Comparison of ENCODE assay signal across 30 cellular contexts in the genomic region with DNA sequence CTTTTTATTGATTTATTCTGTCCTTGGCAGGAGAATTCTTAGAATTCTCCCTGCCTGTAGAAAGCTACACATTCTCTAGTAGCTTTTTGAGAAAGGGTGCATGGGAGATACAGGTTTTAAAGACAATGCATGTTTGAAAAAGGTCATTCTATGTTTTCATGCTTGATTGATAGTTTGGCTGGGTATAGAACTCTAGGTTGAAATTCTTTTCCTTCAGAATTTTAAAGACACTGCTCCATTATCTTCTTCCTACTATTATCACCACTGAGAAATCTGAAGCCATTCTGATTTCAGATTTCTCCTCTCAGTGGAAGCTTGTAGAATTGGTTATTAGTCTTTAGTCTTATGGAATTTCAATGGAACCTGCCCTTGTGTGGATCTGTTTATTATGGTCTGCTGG.
"Had no signal": no experiment of that assay in that cellular context is flagged by ENCODE, and none has a peak within 500 bp of the region (broad histone marks: within the 10 kb centered on the region; RNA-seq: fewer than 3 reads in every experiment).

No MANE protein-coding gene starts in this region.

- H3K27ac Mint-ChIP-seq: activated CD4-positive, alpha-beta memory T cell treated with anti-CD3 and anti-CD28 coated beads, Interleukin-2, amount 10 ng/mL, durations not matched to agents 7 days and 5 days; activated CD4-positive, alpha-beta T cell treated with anti-CD3 and anti-CD28 coated beads, Interleukin-2, amount 10 ng/mL, durations not matched to agents 24 days and 14 days; mesothelial cell of epicardium; neural progenitor cell; T-helper 2 cell treated with Interferon-gamma antibody and Interleukin-4, amounts not matched to agents 5 μg/mL and 100 μg/mL, for 36 hours had no signal

- H3K36me3 ChIP-seq: brain microvascular endothelial cell, right atrium auricular region, suprapubic skin had no signal

- H3K27ac ChIP-seq: brain microvascular endothelial cell, esophagus muscularis mucosa, foreskin keratinocyte, heart left ventricle, neural progenitor cell, parathyroid adenoma, psoas muscle, right atrium auricular region, suprapubic skin, tibial artery, VCaP had no signal

- ATAC-seq: foreskin keratinocyte, heart left ventricle, left colon, psoas muscle had no signal

- DNase-seq: activated CD4-positive, alpha-beta memory T cell treated with anti-CD3 and anti-CD28 coated beads, Interleukin-2, amount 10 ng/mL, durations not matched to agents 7 days and 5 days; activated naive CD4-positive, alpha-beta T cell; activated T-cell treated with anti-CD3 and anti-CD28 coated beads, Interleukin-2, amount 50 U/mL, for 48 hours; amniotic stem cell; brain microvascular endothelial cell; cortex of kidney; foreskin keratinocyte; heart left ventricle; hypothalamus; immature natural killer cell; kidney; left colon; mammary epithelial cell; naive B cell; occipital lobe; psoas muscle; stimulated activated CD4-positive, alpha-beta T cell treated with anti-CD3 and anti-CD28 coated beads, Interleukin-15, amount 100 ng/mL, for 24 hours; stimulated activated CD4-positive, alpha-beta T cell treated with anti-CD3 and anti-CD28 coated beads, Interleukin-2, amount 100 ng/mL, for 24 hours; stimulated activated naive CD4-positive, alpha-beta T cell; T-helper 1 cell; tibial artery had no signal

- H3K27me3 ChIP-seq: brain microvascular endothelial cell, esophagus muscularis mucosa, foreskin keratinocyte, heart left ventricle, neural progenitor cell, right atrium auricular region, suprapubic skin, tibial artery had no signal

- H3K9ac ChIP-seq: neural progenitor cell, parathyroid adenoma had no signal

- H3K27me3 Mint-ChIP-seq: activated CD4-positive, alpha-beta memory T cell treated with anti-CD3 and anti-CD28 coated beads, Interleukin-2, amount 10 ng/mL, durations not matched to agents 7 days and 5 days; activated CD4-positive, alpha-beta T cell treated with anti-CD3 and anti-CD28 coated beads, Interleukin-2, amount 10 ng/mL, durations not matched to agents 24 days and 14 days; naive B cell had no signal

- H3K4me3 Mint-ChIP-seq: activated CD4-positive, alpha-beta memory T cell treated with anti-CD3 and anti-CD28 coated beads, Interleukin-2, amount 10 ng/mL, durations not matched to agents 7 days and 5 days; activated CD4-positive, alpha-beta T cell treated with anti-CD3 and anti-CD28 coated beads, Interleukin-2, amount 10 ng/mL, durations not matched to agents 24 days and 14 days; immature natural killer cell; mesothelial cell of epicardium; neural progenitor cell; T-helper 2 cell treated with Interferon-gamma antibody and Interleukin-4, amounts not matched to agents 5 μg/mL and 100 μg/mL, for 36 hours had no signal

- H3K4me3 ChIP-seq: esophagus muscularis mucosa, heart left ventricle, neural progenitor cell, psoas muscle, right atrium auricular region, suprapubic skin, tibial artery had no signal
